In the genomic region with DNA sequence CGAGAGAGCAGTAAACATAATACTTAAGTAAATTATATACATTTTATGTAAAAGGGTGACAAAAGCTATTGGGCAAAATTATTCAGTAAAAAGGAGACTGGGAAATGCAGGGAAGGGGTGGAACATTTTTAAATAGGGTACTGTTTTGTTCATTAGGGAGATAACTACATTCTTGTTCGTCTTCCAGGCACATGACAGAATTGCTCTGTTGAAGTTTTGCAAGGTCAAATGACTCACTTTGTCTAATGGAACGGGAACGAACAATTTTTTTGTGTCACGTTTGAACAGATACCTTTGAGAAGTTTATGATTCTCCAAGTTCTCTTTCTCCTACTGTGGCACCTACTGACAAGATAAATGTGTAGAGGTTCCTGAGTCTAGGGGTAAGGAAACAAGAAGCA, we compare ENCODE assay signal across 1 cellular context.
TF ChIP-seq lines count a peak whose summit lies in the region.

No MANE protein-coding gene starts in this region.

TF ChIP-seq in H1, 55 proteins besides CTCF, POLR2A, EP300 and RAD21 (continued from another document):
- TF ChIP-seq SP1 (IDR thresholded peaks at IDR 0.05; ENCODE audit: low read depth, low read length), result no peak
- no peak for TF ChIP-seq EZH2 (IDR thresholded peaks at IDR 0.05; ENCODE audit: low read depth, low read length, severe bottlenecking)
- TF ChIP-seq NANOG (IDR thresholded peaks at IDR 0.05; ENCODE audit: insufficient read depth, low read depth, low read length, poor library complexity, severe bottlenecking), result no peak
- TF ChIP-seq POLR2AphosphoS5 (IDR thresholded peaks at IDR 0.05; ENCODE audit: low read depth, low read length), result no peak
- no peak for TF ChIP-seq YY1 (IDR thresholded peaks at IDR 0.05; ENCODE audit: low read depth, low read length)
